In genomic region chr1:17441265-17441992, GRCh38 we compare ENCODE assay signal across 10 cellular contexts. TPM values are rescaled to one million over a fixed set of nuclear protein-coding genes. Genes with fewer than 3 reads are reported as not detected.
DNase-seq lines count a peak whose midpoint lies in the region; ATAC-seq and TF ChIP-seq lines count a peak whose summit lies in the region.
"Had no signal": no experiment of that assay in that cellular context is flagged by ENCODE, and none has a peak within 500 bp of the region (broad histone marks: within the 10 kb centered on the region; RNA-seq: fewer than 3 reads in every experiment).

No MANE protein-coding gene starts in this region.

- peaks cover 0 to 11% of the 10 kb centered on the region in 2 donors for H3K36me3 Mint-ChIP-seq in CD4-positive, alpha-beta memory T cell

- peak overlapping the region in 2 of 8 donors; percentile 20 to 36 for H3K4me3 Mint-ChIP-seq in CD4-positive, alpha-beta memory T cell

- CTCF ChIA-PET in CD4-positive, alpha-beta memory T cell (lab: Charles Lee; ENCODE audit: partially characterized antibody), result no interaction called here

- peaks cover 10% of the 10 kb centered on the region for H3K36me3 ChIP-seq in SK-N-MC (ENCODE audit: insufficient read depth, low read length)
- no peaks in the 10 kb centered on the region for H3K36me3 ChIP-seq in CD4-positive, alpha-beta memory T cell (ENCODE audit: insufficient read depth, low read length)

- peak overlapping the region; percentile 90 for H3K9ac ChIP-seq in SK-N-MC (ENCODE audit: insufficient read length)

- H3K4me1 ChIP-seq in CD4-positive, alpha-beta memory T cell (ENCODE audit: insufficient read depth, low read length), result peaks cover 15% of the 10 kb centered on the region

- no peaks in the 10 kb centered on the region for H3K27me3 ChIP-seq in CD4-positive, alpha-beta memory T cell (ENCODE audit: insufficient read depth, low read length)

- POLR2A ChIA-PET in CD4-positive, alpha-beta memory T cell (lab: Charles Lee; ENCODE audit: partially characterized antibody), result no interaction called here

- H3K27ac Mint-ChIP-seq in CD4-positive, alpha-beta memory T cell, result peak overlapping the region in 1 of 7 donors; percentile 95

- no peak for ATAC-seq in GM21723 (IDR thresholded peaks at IDR 0.05; ENCODE audit: unreplicated experiment)
- no peak for ATAC-seq in HG03342 (IDR thresholded peaks at IDR 0.05; ENCODE audit: unreplicated experiment)
- no peak for ATAC-seq in HG02571 (IDR thresholded peaks at IDR 0.05; ENCODE audit: unreplicated experiment)

- H3K27ac ChIP-seq in SK-N-MC, result peak overlapping the region; percentile 97
- H3K27ac ChIP-seq in CD4-positive, alpha-beta memory T cell (ENCODE audit: low read depth, low read length), result no peak overlapping the region

- intact Hi-C loops in head of caudate nucleus (cut with DNase I), result no loop called here
- intact Hi-C loops in CD4-positive, alpha-beta memory T cell (cut with micrococcal nuclease), result no loop called here

- peaks cover 0 to 2% (median 0%) of the 10 kb centered on the region in 8 donors for H3K9me3 Mint-ChIP-seq in CD4-positive, alpha-beta memory T cell

- no peaks in the 10 kb centered on the region for H3K27me3 Mint-ChIP-seq in CD4-positive, alpha-beta memory T cell

- TF ChIP-seq CTCF in AG10803 (conservative IDR thresholded peaks at IDR 0.05; ENCODE audit: low read length), result no peak

- H3K4me3 ChIP-seq in AG10803 (ENCODE audit: low read length), result no peak overlapping the region
- peak overlapping the region; percentile 81 for H3K4me3 ChIP-seq in SK-N-MC
- H3K4me3 ChIP-seq in CD4-positive, alpha-beta memory T cell (ENCODE audit: low read length in 2 of 2), result no peak overlapping the region

- DNase-seq in AG10803 (ENCODE audit: low read depth) (peak; percentile 68), H4 (ENCODE audit: low spot score) (peak; percentile 64), SK-N-MC (ENCODE audit: low read depth, low spot score) (no peak), head of caudate nucleus (peak in 32 of 42 donors; percentile 10 to 82 (median 58))
- DNase-seq in CD4-positive, alpha-beta memory T cell, result no peak
- DNase-seq: activated gamma-delta T cell, NCI-H1105 had no signal

- peaks cover 12 to 30% (median 18%) of the 10 kb centered on the region in 4 donors for H3K4me1 Mint-ChIP-seq in CD4-positive, alpha-beta memory T cell

- no peaks in the 10 kb centered on the region for H3K9me3 ChIP-seq in SK-N-MC (ENCODE audit: low read depth, low read length)
- H3K9me3 ChIP-seq in CD4-positive, alpha-beta memory T cell (ENCODE audit: control insufficient read depth in 1 of 2, low read length in 2 of 2), result no peaks in the 10 kb centered on the region

RNA-seq across cellular contexts. Expression of gene RCC2, which starts 2.0 kb away (rescaled TPM):
- 55.6 and 60.0 TPM in 2 replicates for total RNA-seq in H4 (2014; rRNA removed; shearing (Covaris generic))
- 10 to 100 TPM; 38.5 to 41.2 TPM for total RNA-seq in CD4-positive, alpha-beta memory T cell
- polyA plus RNA-seq in CD4-positive, alpha-beta memory T cell, result 10 to 100 TPM in 1 of 2 donors, 1 to 10 TPM in 1; 6.7 to 18.3 TPM

Comparison
In these comparisons a context has a peak if more than half of its experiments do, and no peak if none do; other contexts are left out.
1. DNase-seq: peak in AG10803 (single experiment), H4 (single experiment) and head of caudate nucleus (32 of 42); none in SK-N-MC (single experiment) and CD4-positive, alpha-beta memory T cell (0 of 5).